Comparison of ENCODE assay signal across 1 cellular context in the genomic region with DNA sequence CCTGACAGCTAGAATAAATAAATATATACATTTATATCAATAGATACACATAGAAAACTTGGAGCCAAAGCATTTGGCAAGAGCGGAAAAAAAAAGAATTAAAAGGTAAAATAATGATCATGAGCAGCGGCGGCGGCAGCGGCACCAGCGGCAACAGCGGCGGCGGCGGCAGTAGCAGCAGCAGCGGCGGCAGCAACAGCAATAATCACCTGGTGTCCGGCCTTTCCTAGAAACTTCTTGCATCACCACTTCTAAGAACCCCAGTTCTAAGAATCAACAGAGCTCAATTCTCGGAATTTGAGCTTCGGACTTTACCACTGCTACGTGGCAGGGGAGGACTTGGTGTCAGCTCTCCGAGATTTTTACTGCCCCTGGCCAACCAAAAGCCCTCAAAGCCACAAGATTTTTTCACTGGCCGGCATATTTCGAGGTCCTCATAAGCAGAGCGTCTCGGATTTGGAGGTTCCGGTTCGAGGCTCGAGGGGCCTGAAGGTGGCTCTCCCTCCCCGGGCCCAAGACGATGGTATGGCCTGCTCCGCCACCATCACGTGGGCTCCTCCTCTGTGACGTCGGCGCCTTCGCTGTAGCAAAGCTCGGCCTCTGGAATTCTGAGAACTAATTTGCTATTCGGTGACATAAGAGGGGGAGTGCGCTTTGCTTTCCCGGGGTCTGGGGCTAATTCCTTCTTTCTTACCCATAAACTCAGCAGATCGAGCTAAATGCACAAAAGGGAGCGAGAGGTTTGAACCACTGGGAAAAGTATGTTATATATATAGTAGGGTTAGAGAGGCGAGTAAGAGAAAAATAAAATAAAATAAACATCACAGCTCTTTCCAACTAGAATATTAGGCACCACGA.
TF ChIP-seq lines count a peak whose summit lies in the region.

A gene (minus strand): TSS at position 268 of the 858 bp plus-strand sequence. CDS start 11,775 bp downstream, outside the sequence.

TF ChIP-seq in HepG2, 621 proteins besides CTCF, POLR2A, EP300 and RAD21 (continued from another document and continues in another):
- TF ChIP-seq, protein P1, sequence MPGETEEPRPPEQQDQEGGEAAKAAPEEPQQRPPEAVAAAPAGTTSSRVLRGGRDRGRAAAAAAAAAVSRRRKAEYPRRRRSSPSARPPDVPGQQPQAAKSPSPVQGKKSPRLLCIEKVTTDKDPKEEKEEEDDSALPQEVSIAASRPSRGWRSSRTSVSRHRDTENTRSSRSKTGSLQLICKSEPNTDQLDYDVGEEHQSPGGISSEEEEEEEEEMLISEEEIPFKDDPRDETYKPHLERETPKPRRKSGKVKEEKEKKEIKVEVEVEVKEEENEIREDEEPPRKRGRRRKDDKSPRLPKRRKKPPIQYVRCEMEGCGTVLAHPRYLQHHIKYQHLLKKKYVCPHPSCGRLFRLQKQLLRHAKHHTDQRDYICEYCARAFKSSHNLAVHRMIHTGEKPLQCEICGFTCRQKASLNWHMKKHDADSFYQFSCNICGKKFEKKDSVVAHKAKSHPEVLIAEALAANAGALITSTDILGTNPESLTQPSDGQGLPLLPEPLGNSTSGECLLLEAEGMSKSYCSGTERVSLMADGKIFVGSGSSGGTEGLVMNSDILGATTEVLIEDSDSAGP (CRISPR knock-in tag; IDR thresholded peaks at IDR 0.05; ENCODE audit: borderline replicate concordance), result peak; percentile 14; the same call in 1 of the 2 replicates
- TF ChIP-seq FIP1L1 (IDR thresholded peaks at IDR 0.05; ENCODE audit: borderline replicate concordance, insufficient read depth, low read depth, low read length), result 0 out of 2 replicates have a peak, but pooled peaks have one; percentile 2
- TF ChIP-seq CENPT (CRISPR knock-in tag; IDR thresholded peaks at IDR 0.05; ENCODE audit: low read depth), result no peak
- TF ChIP-seq, protein P2, sequence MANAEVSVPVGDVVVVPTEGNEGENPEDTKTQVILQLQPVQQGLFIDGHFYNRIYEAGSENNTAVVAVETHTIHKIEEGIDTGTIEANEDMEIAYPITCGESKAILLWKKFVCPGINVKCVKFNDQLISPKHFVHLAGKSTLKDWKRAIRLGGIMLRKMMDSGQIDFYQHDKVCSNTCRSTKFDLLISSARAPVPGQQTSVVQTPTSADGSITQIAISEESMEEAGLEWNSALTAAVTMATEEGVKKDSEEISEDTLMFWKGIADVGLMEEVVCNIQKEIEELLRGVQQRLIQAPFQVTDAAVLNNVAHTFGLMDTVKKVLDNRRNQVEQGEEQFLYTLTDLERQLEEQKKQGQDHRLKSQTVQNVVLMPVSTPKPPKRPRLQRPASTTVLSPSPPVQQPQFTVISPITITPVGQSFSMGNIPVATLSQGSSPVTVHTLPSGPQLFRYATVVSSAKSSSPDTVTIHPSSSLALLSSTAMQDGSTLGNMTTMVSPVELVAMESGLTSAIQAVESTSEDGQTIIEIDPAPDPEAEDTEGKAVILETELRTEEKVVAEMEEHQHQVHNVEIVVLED (CRISPR knock-in tag; IDR thresholded peaks at IDR 0.05; ENCODE audit: borderline replicate concordance), result peak; percentile 44; the same call in 1 of the 2 replicates
- TF ChIP-seq, protein P3, sequence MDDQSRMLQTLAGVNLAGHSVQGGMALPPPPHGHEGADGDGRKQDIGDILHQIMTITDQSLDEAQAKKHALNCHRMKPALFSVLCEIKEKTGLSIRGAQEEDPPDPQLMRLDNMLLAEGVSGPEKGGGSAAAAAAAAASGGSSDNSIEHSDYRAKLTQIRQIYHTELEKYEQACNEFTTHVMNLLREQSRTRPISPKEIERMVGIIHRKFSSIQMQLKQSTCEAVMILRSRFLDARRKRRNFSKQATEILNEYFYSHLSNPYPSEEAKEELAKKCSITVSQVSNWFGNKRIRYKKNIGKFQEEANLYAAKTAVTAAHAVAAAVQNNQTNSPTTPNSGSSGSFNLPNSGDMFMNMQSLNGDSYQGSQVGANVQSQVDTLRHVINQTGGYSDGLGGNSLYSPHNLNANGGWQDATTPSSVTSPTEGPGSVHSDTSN (CRISPR knock-in tag; IDR thresholded peaks at IDR 0.05; ENCODE audit: borderline replicate concordance), result 0 out of 2 replicates have a peak, but pooled peaks have one; percentile 59
- TF ChIP-seq MTA1 (CRISPR knock-in tag; IDR thresholded peaks at IDR 0.05; ENCODE audit: borderline replicate concordance), result peak; percentile 30; the same call in 1 of the 2 replicates
- TF ChIP-seq ZNF775 (CRISPR knock-in tag; IDR thresholded peaks at IDR 0.05; ENCODE audit: borderline replicate concordance), result no peak
- TF ChIP-seq HOXA7 (CRISPR knock-in tag; IDR thresholded peaks at IDR 0.05), result no peak
- TF ChIP-seq, protein P4, sequence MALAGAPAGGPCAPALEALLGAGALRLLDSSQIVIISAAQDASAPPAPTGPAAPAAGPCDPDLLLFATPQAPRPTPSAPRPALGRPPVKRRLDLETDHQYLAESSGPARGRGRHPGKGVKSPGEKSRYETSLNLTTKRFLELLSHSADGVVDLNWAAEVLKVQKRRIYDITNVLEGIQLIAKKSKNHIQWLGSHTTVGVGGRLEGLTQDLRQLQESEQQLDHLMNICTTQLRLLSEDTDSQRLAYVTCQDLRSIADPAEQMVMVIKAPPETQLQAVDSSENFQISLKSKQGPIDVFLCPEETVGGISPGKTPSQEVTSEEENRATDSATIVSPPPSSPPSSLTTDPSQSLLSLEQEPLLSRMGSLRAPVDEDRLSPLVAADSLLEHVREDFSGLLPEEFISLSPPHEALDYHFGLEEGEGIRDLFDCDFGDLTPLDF (CRISPR knock-in tag; IDR thresholded peaks at IDR 0.05), result peak; percentile 74
- peak; percentile 95 for TF ChIP-seq CEBPB (IDR thresholded peaks at IDR 0.05; ENCODE audit: borderline replicate concordance, low read depth, low read length)
- TF ChIP-seq ZNF256 (CRISPR knock-in tag; conservative IDR thresholded peaks at IDR 0.05), result 0 out of 2 replicates have a peak, but pooled peaks have one; percentile 73
- no peak for TF ChIP-seq SP2 (CRISPR knock-in tag; IDR thresholded peaks at IDR 0.05)
- peak; percentile 41; the same call in 1 of the 2 replicates for TF ChIP-seq ZNF136 (CRISPR knock-in tag; IDR thresholded peaks at IDR 0.05; ENCODE audit: low read depth)
- peak; percentile 76 for TF ChIP-seq THAP11 (CRISPR knock-in tag; IDR thresholded peaks at IDR 0.05)
- TF ChIP-seq ATF1 (CRISPR knock-in tag; IDR thresholded peaks at IDR 0.05), result peak; percentile 91
- peak; percentile 52; the same call in 1 of the 2 replicates for TF ChIP-seq ZNF329 (CRISPR knock-in tag; IDR thresholded peaks at IDR 0.05; ENCODE audit: low read depth)
- TF ChIP-seq ZFY (CRISPR knock-in tag; IDR thresholded peaks at IDR 0.05), result peak; percentile 50; the same call in 1 of the 2 replicates
- TF ChIP-seq PHF8 (CRISPR knock-in tag; IDR thresholded peaks at IDR 0.05), result peak; percentile 64
- 0 out of 2 replicates have a peak, but pooled peaks have one; percentile 57 for TF ChIP-seq ZNF546 (CRISPR knock-in tag; conservative IDR thresholded peaks at IDR 0.05)
- TF ChIP-seq SRF (IDR thresholded peaks at IDR 0.05; ENCODE audit: low read depth, low read length), result no peak
- peak; percentile 68 for TF ChIP-seq GABPB1 (CRISPR knock-in tag; IDR thresholded peaks at IDR 0.05)
- TF ChIP-seq ZNF232 (CRISPR knock-in tag; IDR thresholded peaks at IDR 0.05; ENCODE audit: borderline replicate concordance), result peak; percentile 85; the same call in 1 of the 2 replicates
- TF ChIP-seq, protein P5, sequence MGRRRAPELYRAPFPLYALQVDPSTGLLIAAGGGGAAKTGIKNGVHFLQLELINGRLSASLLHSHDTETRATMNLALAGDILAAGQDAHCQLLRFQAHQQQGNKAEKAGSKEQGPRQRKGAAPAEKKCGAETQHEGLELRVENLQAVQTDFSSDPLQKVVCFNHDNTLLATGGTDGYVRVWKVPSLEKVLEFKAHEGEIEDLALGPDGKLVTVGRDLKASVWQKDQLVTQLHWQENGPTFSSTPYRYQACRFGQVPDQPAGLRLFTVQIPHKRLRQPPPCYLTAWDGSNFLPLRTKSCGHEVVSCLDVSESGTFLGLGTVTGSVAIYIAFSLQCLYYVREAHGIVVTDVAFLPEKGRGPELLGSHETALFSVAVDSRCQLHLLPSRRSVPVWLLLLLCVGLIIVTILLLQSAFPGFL (CRISPR knock-in tag; IDR thresholded peaks at IDR 0.05), result no peak
- TF ChIP-seq, protein P6, sequence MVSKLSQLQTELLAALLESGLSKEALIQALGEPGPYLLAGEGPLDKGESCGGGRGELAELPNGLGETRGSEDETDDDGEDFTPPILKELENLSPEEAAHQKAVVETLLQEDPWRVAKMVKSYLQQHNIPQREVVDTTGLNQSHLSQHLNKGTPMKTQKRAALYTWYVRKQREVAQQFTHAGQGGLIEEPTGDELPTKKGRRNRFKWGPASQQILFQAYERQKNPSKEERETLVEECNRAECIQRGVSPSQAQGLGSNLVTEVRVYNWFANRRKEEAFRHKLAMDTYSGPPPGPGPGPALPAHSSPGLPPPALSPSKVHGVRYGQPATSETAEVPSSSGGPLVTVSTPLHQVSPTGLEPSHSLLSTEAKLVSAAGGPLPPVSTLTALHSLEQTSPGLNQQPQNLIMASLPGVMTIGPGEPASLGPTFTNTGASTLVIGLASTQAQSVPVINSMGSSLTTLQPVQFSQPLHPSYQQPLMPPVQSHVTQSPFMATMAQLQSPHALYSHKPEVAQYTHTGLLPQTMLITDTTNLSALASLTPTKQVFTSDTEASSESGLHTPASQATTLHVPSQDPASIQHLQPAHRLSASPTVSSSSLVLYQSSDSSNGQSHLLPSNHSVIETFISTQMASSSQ (IDR thresholded peaks at IDR 0.05; ENCODE audit: low read depth), result peak; percentile 6; the same call in 1 of the 2 replicates
- TF ChIP-seq, protein P6 (CRISPR knock-in tag; IDR thresholded peaks at IDR 0.05; ENCODE audit: borderline replicate concordance), result peak; percentile 82
- TF ChIP-seq SRY (CRISPR knock-in tag; IDR thresholded peaks at IDR 0.05), result peak; percentile 51; the same call in 1 of the 2 replicates
- 0 out of 2 replicates have a peak, but pooled peaks have one; percentile 60 for TF ChIP-seq ARID2 (CRISPR knock-in tag; IDR thresholded peaks at IDR 0.05; ENCODE audit: borderline replicate concordance)
- peak; percentile 67 for TF ChIP-seq ZBTB7B (CRISPR knock-in tag; IDR thresholded peaks at IDR 0.05)
- TF ChIP-seq, protein P7, sequence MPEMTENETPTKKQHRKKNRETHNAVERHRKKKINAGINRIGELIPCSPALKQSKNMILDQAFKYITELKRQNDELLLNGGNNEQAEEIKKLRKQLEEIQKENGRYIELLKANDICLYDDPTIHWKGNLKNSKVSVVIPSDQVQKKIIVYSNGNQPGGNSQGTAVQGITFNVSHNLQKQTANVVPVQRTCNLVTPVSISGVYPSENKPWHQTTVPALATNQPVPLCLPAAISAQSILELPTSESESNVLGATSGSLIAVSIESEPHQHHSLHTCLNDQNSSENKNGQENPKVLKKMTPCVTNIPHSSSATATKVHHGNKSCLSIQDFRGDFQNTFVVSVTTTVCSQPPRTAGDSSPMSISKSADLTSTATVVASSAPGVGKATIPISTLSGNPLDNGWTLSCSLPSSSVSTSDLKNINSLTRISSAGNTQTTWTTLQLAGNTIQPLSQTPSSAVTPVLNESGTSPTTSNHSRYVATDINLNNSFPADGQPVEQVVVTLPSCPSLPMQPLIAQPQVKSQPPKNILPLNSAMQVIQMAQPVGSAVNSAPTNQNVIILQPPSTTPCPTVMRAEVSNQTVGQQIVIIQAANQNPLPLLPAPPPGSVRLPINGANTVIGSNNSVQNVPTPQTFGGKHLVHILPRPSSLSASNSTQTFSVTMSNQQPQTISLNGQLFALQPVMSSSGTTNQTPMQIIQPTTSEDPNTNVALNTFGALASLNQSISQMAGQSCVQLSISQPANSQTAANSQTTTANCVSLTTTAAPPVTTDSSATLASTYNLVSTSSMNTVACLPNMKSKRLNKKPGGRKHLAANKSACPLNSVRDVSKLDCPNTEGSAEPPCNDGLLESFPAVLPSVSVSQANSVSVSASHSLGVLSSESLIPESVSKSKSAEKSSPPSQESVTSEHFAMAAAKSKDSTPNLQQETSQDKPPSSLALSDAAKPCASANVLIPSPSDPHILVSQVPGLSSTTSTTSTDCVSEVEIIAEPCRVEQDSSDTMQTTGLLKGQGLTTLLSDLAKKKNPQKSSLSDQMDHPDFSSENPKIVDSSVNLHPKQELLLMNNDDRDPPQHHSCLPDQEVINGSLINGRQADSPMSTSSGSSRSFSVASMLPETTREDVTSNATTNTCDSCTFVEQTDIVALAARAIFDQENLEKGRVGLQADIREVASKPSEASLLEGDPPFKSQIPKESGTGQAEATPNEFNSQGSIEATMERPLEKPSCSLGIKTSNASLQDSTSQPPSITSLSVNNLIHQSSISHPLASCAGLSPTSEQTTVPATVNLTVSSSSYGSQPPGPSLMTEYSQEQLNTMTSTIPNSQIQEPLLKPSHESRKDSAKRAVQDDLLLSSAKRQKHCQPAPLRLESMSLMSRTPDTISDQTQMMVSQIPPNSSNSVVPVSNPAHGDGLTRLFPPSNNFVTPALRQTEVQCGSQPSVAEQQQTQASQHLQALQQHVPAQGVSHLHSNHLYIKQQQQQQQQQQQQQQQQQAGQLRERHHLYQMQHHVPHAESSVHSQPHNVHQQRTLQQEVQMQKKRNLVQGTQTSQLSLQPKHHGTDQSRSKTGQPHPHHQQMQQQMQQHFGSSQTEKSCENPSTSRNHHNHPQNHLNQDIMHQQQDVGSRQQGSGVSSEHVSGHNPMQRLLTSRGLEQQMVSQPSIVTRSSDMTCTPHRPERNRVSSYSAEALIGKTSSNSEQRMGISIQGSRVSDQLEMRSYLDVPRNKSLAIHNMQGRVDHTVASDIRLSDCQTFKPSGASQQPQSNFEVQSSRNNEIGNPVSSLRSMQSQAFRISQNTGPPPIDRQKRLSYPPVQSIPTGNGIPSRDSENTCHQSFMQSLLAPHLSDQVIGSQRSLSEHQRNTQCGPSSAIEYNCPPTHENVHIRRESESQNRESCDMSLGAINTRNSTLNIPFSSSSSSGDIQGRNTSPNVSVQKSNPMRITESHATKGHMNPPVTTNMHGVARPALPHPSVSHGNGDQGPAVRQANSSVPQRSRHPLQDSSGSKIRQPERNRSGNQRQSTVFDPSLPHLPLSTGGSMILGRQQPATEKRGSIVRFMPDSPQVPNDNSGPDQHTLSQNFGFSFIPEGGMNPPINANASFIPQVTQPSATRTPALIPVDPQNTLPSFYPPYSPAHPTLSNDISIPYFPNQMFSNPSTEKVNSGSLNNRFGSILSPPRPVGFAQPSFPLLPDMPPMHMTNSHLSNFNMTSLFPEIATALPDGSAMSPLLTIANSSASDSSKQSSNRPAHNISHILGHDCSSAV (CRISPR knock-in tag; IDR thresholded peaks at IDR 0.05; ENCODE audit: borderline replicate concordance), result peak; percentile 94; the same call in 1 of the 2 replicates
- no peak for TF ChIP-seq ZFP90 (CRISPR knock-in tag; IDR thresholded peaks at IDR 0.05; ENCODE audit: borderline replicate concordance)
- TF ChIP-seq ZNF850 (CRISPR knock-in tag; conservative IDR thresholded peaks at IDR 0.05), result no peak
- TF ChIP-seq FOSL2 (CRISPR knock-in tag; IDR thresholded peaks at IDR 0.05), result peak; percentile 60
- TF ChIP-seq ZNF263 (CRISPR knock-in tag; IDR thresholded peaks at IDR 0.05), result peak; percentile 23; the same call in 1 of the 2 replicates
- peak; percentile 81 for TF ChIP-seq ZNF772 (CRISPR knock-in tag; IDR thresholded peaks at IDR 0.05)
